ENCODE assay signal across 1 cellular context in the genomic region with DNA sequence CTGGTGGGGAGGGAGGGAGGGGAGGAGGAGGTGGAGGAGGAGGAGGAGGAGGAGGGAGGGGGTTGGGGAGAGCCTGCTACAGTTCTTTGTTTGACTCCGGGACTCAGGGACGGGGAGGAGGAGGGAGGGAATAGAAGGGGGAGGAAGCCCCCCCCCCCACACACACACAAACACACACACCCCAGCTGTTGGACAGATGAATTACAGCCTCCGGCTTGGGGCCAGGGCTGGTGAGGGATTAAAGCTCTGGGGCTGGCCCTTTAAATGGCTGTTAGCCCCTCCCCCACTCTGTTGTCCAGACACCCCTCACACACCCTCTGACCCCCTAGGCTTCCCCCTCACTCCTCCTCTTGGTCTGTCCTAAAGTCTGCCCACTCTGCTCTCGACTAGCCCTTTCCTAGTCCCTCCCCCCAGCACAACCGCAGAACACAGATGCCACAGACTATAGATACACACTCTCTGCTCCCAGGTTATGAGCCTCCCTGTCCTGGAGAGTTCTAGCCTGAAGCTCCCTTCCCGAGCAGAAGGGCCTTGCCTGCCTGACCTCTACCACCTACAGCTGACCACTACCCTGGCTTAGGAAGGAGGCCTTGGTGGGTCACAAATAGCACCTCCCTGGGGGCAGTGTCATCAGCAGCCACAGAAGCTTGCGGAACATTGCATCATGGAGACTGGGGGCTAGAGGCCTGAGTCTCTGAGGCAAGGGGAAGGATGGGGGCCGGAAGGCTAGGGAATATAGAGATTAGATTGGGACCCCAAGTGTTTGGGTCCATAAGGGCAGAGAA.
TF ChIP-seq lines count a peak whose summit lies in the region.

No MANE protein-coding gene starts in this region.

TF ChIP-seq in IMR-90, 13 proteins besides CTCF, POLR2A, EP300 and RAD21:
- TF ChIP-seq MXI1 (IDR thresholded peaks at IDR 0.05; ENCODE audit: borderline replicate concordance, low read depth, low read length) (no peak), CHD1 (IDR thresholded peaks at IDR 0.05; ENCODE audit: low read depth, low read length) (no peak), MAFK (IDR thresholded peaks at IDR 0.05; ENCODE audit: low read depth, low read length) (no peak), USF2 (IDR thresholded peaks at IDR 0.05; ENCODE audit: low read depth, low read length) (no peak), RCOR1 (IDR thresholded peaks at IDR 0.05; ENCODE audit: insufficient replicate concordance, low read length) (no peak), ELK1 (IDR thresholded peaks at IDR 0.05; ENCODE audit: borderline replicate concordance, low read depth, low read length) (no peak), CEBPB (IDR thresholded peaks at IDR 0.05; ENCODE audit: low read depth, low read length) (peak; percentile 95), MAZ (IDR thresholded peaks at IDR 0.05; ENCODE audit: borderline replicate concordance, low read depth, low read length) (peak; percentile 66; the same call in 1 of the 2 replicates), NFE2L2 (IDR thresholded peaks at IDR 0.05; ENCODE audit: low read depth, low read length) (no peak), FOS (IDR thresholded peaks at IDR 0.05; ENCODE audit: low read depth, low read length) (0 out of 2 replicates have a peak, but pooled peaks have one; percentile 15), BHLHE40 (IDR thresholded peaks at IDR 0.05; ENCODE audit: low read depth, low read length) (no peak), SMC3 (IDR thresholded peaks at IDR 0.05; ENCODE audit: low read depth, low read length) (no peak), RFX5 (IDR thresholded peaks at IDR 0.05; ENCODE audit: low read depth, low read length) (no peak)
TF ChIP-seq in IMR-90: peak in this region for 3.
